In genomic region chrY:12559007-12559406, GRCh38 we compare ENCODE assay signal across 17 cellular contexts.
"Had no signal": no experiment of that assay in that cellular context is flagged by ENCODE, and none has a peak within 500 bp of the region (broad histone marks: within the 10 kb centered on the region; RNA-seq: fewer than 3 reads in every experiment).

No MANE protein-coding gene starts in this region.

- H3K36me3 Mint-ChIP-seq: brain, naive B cell had no signal

- H2AFZ ChIP-seq: parathyroid adenoma had no signal

- H3K27ac ChIP-seq: coronary artery, neutrophil, parathyroid adenoma, sigmoid colon, SJCRH30, spleen, tibial artery had no signal

- H3K36me3 ChIP-seq: neutrophil, sigmoid colon, SJCRH30, spleen, tibial artery had no signal

- ATAC-seq: esophagus mucosa, left lobe of liver had no signal

- DNase-seq: activated effector memory CD4-positive, alpha-beta T cell treated with anti-CD3 and anti-CD28 coated beads, Interleukin-2, amount 50 U/mL, for 16 hours; amygdala; central memory CD4-positive, alpha-beta T cell; islet precursor cell; mammary epithelial cell; naive B cell; sigmoid colon; SJCRH30; spleen; stimulated activated CD4-positive, alpha-beta T cell treated with anti-CD3 and anti-CD28 coated beads, Interleukin-1b, Interleukin-23, amount 100 ng/mL, for 48 hours; tibial artery had no signal

- H3K9ac ChIP-seq: parathyroid adenoma had no signal

- H3K79me2 ChIP-seq: parathyroid adenoma had no signal

- H3K4me1 Mint-ChIP-seq: brain had no signal

- H3K9me3 ChIP-seq: neutrophil, sigmoid colon, SJCRH30, tibial artery had no signal

- H3K4me3 Mint-ChIP-seq: brain, naive B cell had no signal

- H3K27ac Mint-ChIP-seq: brain had no signal

- H3K27me3 Mint-ChIP-seq: brain, naive B cell had no signal

- H3K4me3 ChIP-seq: coronary artery, sigmoid colon, SJCRH30, spleen, tibial artery had no signal

- H3K27me3 ChIP-seq: neutrophil, sigmoid colon, SJCRH30, spleen, tibial artery had no signal

- H3K4me1 ChIP-seq: parathyroid adenoma, sigmoid colon, SJCRH30, spleen, tibial artery had no signal
